8 cellular contexts compared by ENCODE assay signal in genomic region chr6:20401403-20402180, GRCh38. TPM values are rescaled to one million over a fixed set of nuclear protein-coding genes. Genes with fewer than 3 reads are reported as not detected.
DNase-seq lines count a peak whose midpoint lies in the region; ATAC-seq and TF ChIP-seq lines count a peak whose summit lies in the region.

TSS of gene E2F3 (plus strand) at chr6:20401879. CDS start at chr6:20402233, 354 bp downstream.

- intact Hi-C loops in T-helper 1 cell treated with Interleukin-12 subunit alpha and Interleukin-12 subunit beta and Interleukin-4 antibody, amounts not matched to agents 30 ng/mL and 1 ng/mL, for 36 hours (cut with micrococcal nuclease) = loop anchor here (1.0 to 5.0 kb wide), 10 partner anchors 36 to 1476 kb away; partner anchors contain the start of genes CDKAL1 and MBOAT1
- intact Hi-C loops in heart right ventricle (cut with DNase I) (loop anchor here in 8 of 10 donors (2.0 to 10.0 kb wide), 12 partner anchors 46 to 1193 kb away; partner anchors contain the start of genes CDKAL1 (in 4 of the 8), MBOAT1 (in 4 of the 8) and SOX4 (in 1 of the 8)), posterior cingulate gyrus (cut with DNase I) (loop anchor here (5.0 kb wide), 2 partner anchors 109 to 126 kb away; no protein-coding TSS in a partner anchor), upper lobe of right lung (cut with DNase I) (no loop called here)

- peak within 1 kb of the TSS; percentile 50 to 90 (median 76) for H3K4me3 ChIP-seq in heart right ventricle
- H3K4me3 ChIP-seq in upper lobe of right lung = peak within 1 kb of the TSS; percentile 67

- H3K27me3 ChIP-seq in heart right ventricle (no peaks in the 10 kb centered on the region), upper lobe of right lung (no peaks in the 10 kb centered on the region)

- H3K27ac ChIP-seq in heart right ventricle (peak within 1 kb of the TSS; percentile 55 to 98 (median 91)), upper lobe of right lung (peak within 1 kb of the TSS; percentile 83)

- TF ChIP-seq CTCF in GM13976 (IDR thresholded peaks at IDR 0.05; ENCODE audit: borderline replicate concordance, control extremely low read depth, extremely low read depth, insufficient read depth, missing control alignments) (no peak), heart right ventricle (IDR thresholded peaks at IDR 0.05) (no peak), upper lobe of right lung (IDR thresholded peaks at IDR 0.05) (no peak)

- H3K9me3 ChIP-seq in heart right ventricle = no peaks in the 10 kb centered on the region
- no peaks in the 10 kb centered on the region for H3K9me3 ChIP-seq in upper lobe of right lung

- H3K4me1 ChIP-seq in heart right ventricle (peaks cover 0 to 28% (median 9%) of the 10 kb centered on the region in 9 donors), upper lobe of right lung (peaks cover 8% of the 10 kb centered on the region)

- DNase-seq in GM13976 (ENCODE audit: low spot score) = peak; percentile 99
- DNase-seq in NCI-H146 treated with DMSO at 0.1 percent for 48 hours (lab: John Stamatoyannopoulos, UW; ENCODE audit: unreplicated experiment) = peak; percentile 99
- DNase-seq in amniotic epithelial cell (ENCODE audit: low read depth) = peak; percentile 100
- peak; percentile 98 to 100 for DNase-seq in heart right ventricle
- peak; percentile 95 to 100 (median 99) for DNase-seq in posterior cingulate gyrus
- DNase-seq in upper lobe of right lung = peak; percentile 99

- ATAC-seq in HG02870 (IDR thresholded peaks at IDR 0.05; ENCODE audit: unreplicated experiment) (peak; percentile 86), heart right ventricle (peak; percentile 93 to 97 (median 96)), upper lobe of right lung (peak; percentile 94)

- WGBS in heart right ventricle, 2 donors = 0 to 1% methylated on average over 57 of the region's 57 CpGs

- in situ Hi-C loops in GM13976 (cut with MboI; ENCODE audit: low sequenced_read_pairs, unreplicated experiment) = loop anchor here (10.0 kb wide), 1 partner anchor 123 kb away; no protein-coding TSS in a partner anchor

- H3K36me3 ChIP-seq in heart right ventricle (no peaks in the 10 kb centered on the region), upper lobe of right lung (no peaks in the 10 kb centered on the region)

RNA-seq across cellular contexts. Expression of gene E2F3, which starts in this region (rescaled TPM):
- total RNA-seq in T-helper 1 cell treated with Interleukin-12 subunit alpha and Interleukin-12 subunit beta and Interleukin-4 antibody, amounts not matched to agents 30 ng/mL and 1 ng/mL, for 36 hours = 35.0 and 36.0 TPM in 2 replicates
- 10 to 100 TPM in 2 of 10 donors, 1 to 10 TPM in 8; 6.1 to 11.9 (median 8.1) TPM for total RNA-seq in heart right ventricle
- 1 to 10 TPM; 2.5 to 4.3 TPM for polyA plus RNA-seq in heart right ventricle
- 7.8 TPM for total RNA-seq in upper lobe of right lung

Comparison
In these comparisons a context has a peak if more than half of its experiments do, and no peak if none do; other contexts are left out.
1. Peak in every context shown above with its lines: DNase-seq, ATAC-seq, H3K4me3 ChIP-seq and H3K27ac ChIP-seq.